ENCODE assay signal across 20 cellular contexts in genomic region chr7:78562191-78562590, GRCh38.
DNase-seq lines count a peak whose midpoint lies in the region; ATAC-seq and TF ChIP-seq lines count a peak whose summit lies in the region.
"Had no signal": no experiment of that assay in that cellular context is flagged by ENCODE, and none has a peak within 500 bp of the region (broad histone marks: within the 10 kb centered on the region; RNA-seq: fewer than 3 reads in every experiment).

No MANE protein-coding gene starts in this region.

- H4K20me1 ChIP-seq in H9 (ENCODE audit: control insufficient read depth, insufficient read depth, insufficient read length) = no peaks in the 10 kb centered on the region

- ATAC-seq in HG02571 (IDR thresholded peaks at IDR 0.05; ENCODE audit: unreplicated experiment) (no peak), HG03095 (IDR thresholded peaks at IDR 0.05; ENCODE audit: unreplicated experiment) (no peak)
- ATAC-seq: foreskin keratinocyte; HCT116; naive thymus-derived CD4-positive, alpha-beta T cell had no signal

- H4K91ac ChIP-seq in H9 (ENCODE audit: insufficient read length, low read depth, low read length) = no peak overlapping the region

- H3K23ac ChIP-seq in H9 (ENCODE audit: insufficient read length, low read depth, low read length) = no peak overlapping the region

- no peak overlapping the region for H3K4ac ChIP-seq in H9 (ENCODE audit: low read depth, low read length)

- no peak overlapping the region for H3K9ac ChIP-seq in H9 (ENCODE audit: extremely low read depth, insufficient read length, low read length)

- H3K56ac ChIP-seq in H9 (ENCODE audit: insufficient read length, low read depth, low read length) = no peak overlapping the region

- H2BK15ac ChIP-seq in H9 (ENCODE audit: low read depth, low read length) = no peak overlapping the region

- H3K27ac ChIP-seq in H9 (ENCODE audit: insufficient read length, low read depth, low read length) = no peak overlapping the region
- H3K27ac ChIP-seq in iPS DF 6.9 (ENCODE audit: low read length) = peak overlapping the region; percentile 72
- H3K27ac ChIP-seq: breast epithelium, foreskin keratinocyte, tibial artery had no signal

- peaks cover 49 to 54% of the 10 kb centered on the region in 2 experiments for H3K4me1 Mint-ChIP-seq in H9
- H3K4me1 Mint-ChIP-seq: activated CD4-positive, alpha-beta T cell treated with anti-CD3 and anti-CD28 coated beads, Interleukin-2, amount 10 ng/mL, durations not matched to agents 7 days and 5 days; B cell had no signal

- peaks cover 0 to 6% (median 0%) of the 10 kb centered on the region in 3 experiments; a peak in 1 of 7 replicates for H3K36me3 Mint-ChIP-seq in H9 (ENCODE audit: insufficient read depth in 1 of 3, low read depth in 3 of 3)
- H3K36me3 Mint-ChIP-seq: naive thymus-derived CD4-positive, alpha-beta T cell had no signal

- H3K4me3 ChIP-seq in iPS DF 6.9 (ENCODE audit: low read length) = no peak overlapping the region
- H3K4me3 ChIP-seq: breast epithelium, tibial artery had no signal

- no peaks in the 10 kb centered on the region for H3K79me2 ChIP-seq in H9 (ENCODE audit: insufficient read depth, low read length)

- no peaks in the 10 kb centered on the region for H3K27me3 Mint-ChIP-seq in H9 (ENCODE audit: low read depth)
- H3K27me3 Mint-ChIP-seq: activated CD4-positive, alpha-beta T cell treated with anti-CD3 and anti-CD28 coated beads, Interleukin-2, amount 10 ng/mL, durations not matched to agents 7 days and 5 days; B cell; naive thymus-derived CD4-positive, alpha-beta T cell had no signal

- H3T11ph ChIP-seq in H9 (ENCODE audit: low read length) = no peak overlapping the region

- H2BK12ac ChIP-seq in H9 (ENCODE audit: insufficient read length, low read depth, low read length) = no peak overlapping the region

- H3K9me3 ChIP-seq in H9 (ENCODE audit: control insufficient read depth, low read depth, low read length) (no peaks in the 10 kb centered on the region), iPS DF 6.9 (ENCODE audit: control insufficient read depth, insufficient read depth, low read length) (no peaks in the 10 kb centered on the region)
- H3K9me3 ChIP-seq: breast epithelium, tibial artery had no signal

- no peak overlapping the region for H4K8ac ChIP-seq in H9 (replicated peaks; ENCODE audit: insufficient read length, low read depth, low read length)

- H3K23me2 ChIP-seq in H9 (ENCODE audit: insufficient read length, low read depth, low read length, poor library complexity, severe bottlenecking) = no peaks in the 10 kb centered on the region

- H2AFZ ChIP-seq in H9 (ENCODE audit: low read length) = no peak overlapping the region

- no peaks in the 10 kb centered on the region for H3K79me1 ChIP-seq in H9 (ENCODE audit: insufficient read depth, low read depth, low read length, poor library complexity, severe bottlenecking)

- no peak overlapping the region for H3K4me2 ChIP-seq in H9 (ENCODE audit: insufficient read depth, insufficient read length, low read length)

- H3K9me3 Mint-ChIP-seq in H9 = no peaks in the 10 kb centered on the region
- H3K9me3 Mint-ChIP-seq: activated CD4-positive, alpha-beta T cell treated with anti-CD3 and anti-CD28 coated beads, Interleukin-2, amount 10 ng/mL, durations not matched to agents 7 days and 5 days had no signal

- no peak overlapping the region for H3K4me3 Mint-ChIP-seq in H9
- H3K4me3 Mint-ChIP-seq: activated CD4-positive, alpha-beta T cell treated with anti-CD3 and anti-CD28 coated beads, Interleukin-2, amount 10 ng/mL, durations not matched to agents 7 days and 5 days; B cell; naive thymus-derived CD4-positive, alpha-beta T cell had no signal

- H3K4me1 ChIP-seq in H9 (ENCODE audit: insufficient read depth, low read length) (peaks cover 10% of the 10 kb centered on the region; the same call in 1 of the 2 replicates), iPS DF 6.9 (ENCODE audit: control insufficient read depth, insufficient read depth, low read length) (peaks cover 3% of the 10 kb centered on the region)
- H3K4me1 ChIP-seq: breast epithelium, foreskin keratinocyte had no signal

- H3K18ac ChIP-seq in H9 (ENCODE audit: insufficient read length, low read depth, low read length) = no peak overlapping the region

- H2BK5ac ChIP-seq in H9 (ENCODE audit: insufficient read length, low read length) = no peak overlapping the region

- H2BK120ac ChIP-seq in H9 (ENCODE audit: low read depth, low read length, poor library complexity, severe bottlenecking) = no peak overlapping the region

- H3K36me3 ChIP-seq in iPS DF 6.9 (ENCODE audit: control insufficient read depth, insufficient read depth, low read length) = 0 out of 2 replicates have a peak, but pooled peaks cover 3% of the 10 kb centered on the region
- H3K36me3 ChIP-seq: breast epithelium, tibial artery had no signal

- H4K5ac ChIP-seq in H9 (ENCODE audit: insufficient read length, low read depth, low read length) = no peak overlapping the region

- H2BK20ac ChIP-seq in H9 (ENCODE audit: low read depth, low read length, poor library complexity, severe bottlenecking) = no peak overlapping the region

- no peak for TF ChIP-seq CTCF in H9 (conservative IDR thresholded peaks at IDR 0.05)

- no peak overlapping the region for H3K14ac ChIP-seq in H9 (ENCODE audit: insufficient read depth, low read length)

- H3K27me3 ChIP-seq in H9 (ENCODE audit: insufficient read depth, low read length) (no peaks in the 10 kb centered on the region), iPS DF 6.9 (ENCODE audit: control insufficient read depth, insufficient read depth, low read length) (no peaks in the 10 kb centered on the region)
- H3K27me3 ChIP-seq: breast epithelium, foreskin keratinocyte, tibial artery had no signal

- H3K27ac Mint-ChIP-seq in H9 = peak overlapping the region in 2 of 3 experiments; percentile 80 to 87; a peak in 5 of 7 replicates
- H3K27ac Mint-ChIP-seq: activated CD4-positive, alpha-beta T cell treated with anti-CD3 and anti-CD28 coated beads, Interleukin-2, amount 10 ng/mL, durations not matched to agents 7 days and 5 days; B cell; naive thymus-derived CD4-positive, alpha-beta T cell had no signal

- H2AK5ac ChIP-seq in H9 (ENCODE audit: insufficient read length, low read length) = no peak overlapping the region

- peak; percentile 33 for DNase-seq in DMS153 (lab: John Stamatoyannopoulos, UW)
- no peak for DNase-seq in H9
- DNase-seq in NCI-H748 (lab: John Stamatoyannopoulos, UW; ENCODE audit: unreplicated experiment) = peak; percentile 70
- DNase-seq in iPS DF 6.9 (ENCODE audit: low read depth, low spot score) = no peak
- DNase-seq in A172 (ENCODE audit: low spot score) = no peak
- DNase-seq: activated CD4-positive, alpha-beta T cell treated with anti-CD3 and anti-CD28 coated beads, Interleukin-2, amount 10 ng/mL, durations not matched to agents 7 days and 5 days; activated CD8-positive, alpha-beta memory T cell treated with anti-CD3 and anti-CD28 coated beads, Interleukin-2, amount 50 U/mL, for 48 hours; activated effector memory CD4-positive, alpha-beta T cell treated with Interleukin-2 at 50 U/mL for 16 hours; cortex of kidney; foreskin keratinocyte; naive thymus-derived CD4-positive, alpha-beta T cell; NCI-H446 treated with DMSO at 0.1 percent for 48 hours; RPMI8226; stimulated activated naive CD4-positive, alpha-beta T cell treated with Interleukin-2 at 50 U/mL for 16 hours; tibial artery had no signal

Comparison
In these comparisons a context has a peak if more than half of its experiments do, and no peak if none do; other contexts are left out.
1. DNase-seq: peak in DMS153 (single experiment) and NCI-H748 (single experiment); none in H9 (single experiment), iPS DF 6.9 (single experiment) and A172 (single experiment).